ENCODE assay signal across 10 cellular contexts in the genomic region with DNA sequence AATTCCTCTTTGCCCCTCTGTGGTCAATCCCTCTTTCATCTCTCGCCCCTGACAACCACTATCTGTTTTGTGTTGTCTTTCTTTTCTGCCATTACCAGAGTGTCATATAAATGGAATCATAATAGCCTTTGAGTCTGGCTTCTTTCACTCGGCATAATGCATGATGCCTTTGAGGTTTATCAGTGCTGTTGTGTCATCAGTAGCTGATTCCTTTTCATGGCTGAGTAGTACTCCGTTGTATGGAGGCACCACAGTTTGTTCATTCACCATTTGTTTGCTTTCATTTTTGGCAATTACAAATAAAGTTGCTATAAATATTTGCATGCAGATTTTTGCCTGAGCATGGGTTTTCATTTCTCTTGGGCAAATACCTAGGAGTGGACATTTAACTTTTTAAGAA. TPM values are rescaled to one million over a fixed set of nuclear protein-coding genes. Genes with fewer than 3 reads are reported as not detected.
"Had no signal": no experiment of that assay in that cellular context is flagged by ENCODE, and none has a peak within 500 bp of the region (broad histone marks: within the 10 kb centered on the region; RNA-seq: fewer than 3 reads in every experiment).

No MANE protein-coding gene starts in this region.

- H3K4me2 ChIP-seq: KMS-11 had no signal

- H3K27ac ChIP-seq: HL-60, KMS-11 had no signal

- ATAC-seq: HepG2 had no signal

- FAIRE-seq: HepG2, HTR-8/SVneo had no signal

- H3K9ac ChIP-seq: KMS-11 had no signal

- H3K4me3 Mint-ChIP-seq: IgD-negative memory B cell had no signal

- H3K27ac Mint-ChIP-seq: IgD-negative memory B cell had no signal

- DNase-seq: IMR-90, KBM-7, KG1 had no signal

RNA-seq across cellular contexts. Expression of gene WSCD2, which starts 47.2 kb away (rescaled TPM):
- total RNA-seq: HepG2, HT-29, HT1080, IMR-90 had no signal
- polyA plus RNA-seq: HepG2, IMR-90 had no signal
